In the genomic region with DNA sequence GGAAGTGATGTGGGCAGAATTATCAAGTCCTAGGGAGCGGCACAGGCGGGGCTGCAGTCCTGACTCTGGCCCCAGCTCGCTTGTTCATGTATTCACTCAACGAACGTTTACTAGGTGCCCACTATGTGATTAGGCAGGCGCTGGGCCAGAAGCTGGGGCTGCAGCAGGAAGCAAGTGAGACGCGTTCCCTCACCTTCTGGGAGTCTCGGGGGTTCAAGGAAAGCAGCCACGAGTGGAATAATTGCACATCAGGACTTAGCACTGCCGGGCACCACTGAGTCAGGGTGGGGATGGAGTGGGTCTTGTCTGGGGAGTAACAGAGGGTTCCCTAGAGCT, we compare ENCODE assay signal across 1 cellular context.
TF ChIP-seq lines count a peak whose summit lies in the region.

No MANE protein-coding gene starts in this region.

TF ChIP-seq in WTC11, 78 proteins besides CTCF, POLR2A, EP300 and RAD21 (continued from another document):
- TF ChIP-seq ZNF425 (CRISPR knock-in tag; conservative IDR thresholded peaks at IDR 0.05): no peak
TF ChIP-seq in WTC11: peak in this region for 0.
